In the genomic region with DNA sequence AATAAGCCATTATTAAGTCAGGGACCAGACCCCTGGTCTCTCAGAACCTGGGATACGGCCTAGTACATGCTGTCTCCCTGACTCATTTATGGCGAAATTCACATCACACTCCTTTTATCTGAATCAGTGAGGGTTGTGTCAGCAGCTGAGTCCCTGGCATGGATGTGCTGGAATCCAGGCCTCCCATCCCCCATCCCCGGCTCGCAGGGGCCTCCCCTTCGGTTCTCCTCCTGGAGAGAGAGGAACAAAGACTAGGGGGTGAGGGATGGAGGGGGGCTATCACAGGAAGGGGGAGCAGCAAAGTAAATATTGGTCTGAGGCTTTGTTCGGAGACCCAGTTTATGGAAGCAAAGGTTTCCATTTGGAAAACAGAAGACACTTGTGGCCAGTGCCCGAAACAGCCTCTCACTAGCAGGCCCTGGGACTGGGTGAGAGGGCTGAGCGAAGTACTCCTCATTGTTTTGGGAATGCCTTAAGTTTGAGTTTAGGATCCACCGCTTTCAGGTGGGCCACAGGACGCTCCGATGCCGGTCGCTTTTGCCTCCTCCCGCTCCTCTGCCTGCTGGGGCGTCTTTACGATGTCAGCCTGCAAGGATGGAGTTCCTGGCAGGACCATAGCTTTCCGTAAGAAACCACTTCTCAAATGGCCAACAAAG, we compare ENCODE assay signal across 10 cellular contexts.
DNase-seq lines count a peak whose midpoint lies in the region; ATAC-seq and TF ChIP-seq lines count a peak whose summit lies in the region.
"Had no signal": no experiment of that assay in that cellular context is flagged by ENCODE, and none has a peak within 500 bp of the region (broad histone marks: within the 10 kb centered on the region; RNA-seq: fewer than 3 reads in every experiment).

No MANE protein-coding gene starts in this region.

- peaks cover 45% of the 10 kb centered on the region for H3K4me1 ChIP-seq in upper lobe of right lung

- H3K36me3 Mint-ChIP-seq in activated CD8-positive, alpha-beta memory T cell treated with anti-CD3 and anti-CD28 coated beads, Interleukin-2, amount 10 ng/mL, durations not matched to agents 7 days and 5 days = peaks cover 72% of the 10 kb centered on the region
- peaks cover 4% of the 10 kb centered on the region for H3K36me3 Mint-ChIP-seq in chondrocyte (ENCODE audit: low read depth)

- peaks cover 70% of the 10 kb centered on the region for H3K4me1 Mint-ChIP-seq in activated CD8-positive, alpha-beta memory T cell treated with anti-CD3 and anti-CD28 coated beads, Interleukin-2, amount 10 ng/mL, durations not matched to agents 7 days and 5 days
- H3K4me1 Mint-ChIP-seq in chondrocyte (ENCODE audit: low read depth) = peaks cover 86% of the 10 kb centered on the region

- intact Hi-C loops in upper lobe of right lung (cut with DNase I) = loop anchor here (10.0 kb wide), 2 partner anchors 68 to 268 kb away; no protein-coding TSS in a partner anchor

- H3K27me3 ChIP-seq in kidney epithelial cell (ENCODE audit: control insufficient read depth, insufficient read depth, low read length) = no peaks in the 10 kb centered on the region
- no peaks in the 10 kb centered on the region for H3K27me3 ChIP-seq in upper lobe of right lung

- H3K4me3 Mint-ChIP-seq in activated CD8-positive, alpha-beta memory T cell treated with anti-CD3 and anti-CD28 coated beads, Interleukin-2, amount 10 ng/mL, durations not matched to agents 7 days and 5 days = no peak overlapping the region
- no peak overlapping the region for H3K4me3 Mint-ChIP-seq in chondrocyte (ENCODE audit: unreplicated experiment)
- H3K4me3 Mint-ChIP-seq: B cell had no signal

- no peak for ATAC-seq in activated CD8-positive, alpha-beta memory T cell treated with anti-CD3 and anti-CD28 coated beads, Interleukin-2, amount 10 ng/mL, durations not matched to agents 7 days and 5 days
- peak; percentile 51 for ATAC-seq in upper lobe of right lung
- ATAC-seq in GM18909 (IDR thresholded peaks at IDR 0.05; ENCODE audit: poor library complexity, unreplicated experiment) = no peak
- no peak for ATAC-seq in GM21390 (IDR thresholded peaks at IDR 0.05; ENCODE audit: unreplicated experiment)
- no peak for ATAC-seq in HG02642 (IDR thresholded peaks at IDR 0.05; ENCODE audit: poor library complexity, unreplicated experiment)

- no peaks in the 10 kb centered on the region for H3K36me3 ChIP-seq in kidney epithelial cell (ENCODE audit: control insufficient read depth, insufficient read depth, low read length)
- H3K36me3 ChIP-seq in upper lobe of right lung = peaks cover 6% of the 10 kb centered on the region

- peak; percentile 46 for DNase-seq in activated CD8-positive, alpha-beta memory T cell treated with anti-CD3 and anti-CD28 coated beads for 24 hours
- DNase-seq in activated CD8-positive, alpha-beta memory T cell treated with anti-CD3 and anti-CD28 coated beads, Interleukin-2, amount 10 ng/mL, durations not matched to agents 7 days and 5 days = no peak
- DNase-seq in chondrocyte (ENCODE audit: low spot score) (no peak), kidney epithelial cell (ENCODE audit: low read depth) (peak; percentile 88), upper lobe of right lung (peak; percentile 69)
- DNase-seq: NCI-H2029 treated with DMSO at 0.1 percent for 48 hours had no signal

- no peak overlapping the region for H3K27ac Mint-ChIP-seq in activated CD8-positive, alpha-beta memory T cell treated with anti-CD3 and anti-CD28 coated beads, Interleukin-2, amount 10 ng/mL, durations not matched to agents 7 days and 5 days
- peak overlapping the region; percentile 90 for H3K27ac Mint-ChIP-seq in chondrocyte (ENCODE audit: unreplicated experiment)
- H3K27ac Mint-ChIP-seq: B cell had no signal

- no peak for TF ChIP-seq CTCF in chondrocyte (IDR thresholded peaks at IDR 0.05)
- TF ChIP-seq CTCF in kidney epithelial cell (IDR thresholded peaks at IDR 0.05; ENCODE audit: insufficient read depth, low read length, poor library complexity, severe bottlenecking) = no peak
- TF ChIP-seq CTCF in upper lobe of right lung (IDR thresholded peaks at IDR 0.05) = no peak

- no peaks in the 10 kb centered on the region for H3K27me3 Mint-ChIP-seq in activated CD8-positive, alpha-beta memory T cell treated with anti-CD3 and anti-CD28 coated beads, Interleukin-2, amount 10 ng/mL, durations not matched to agents 7 days and 5 days
- no peaks in the 10 kb centered on the region for H3K27me3 Mint-ChIP-seq in chondrocyte (ENCODE audit: low read depth)
- H3K27me3 Mint-ChIP-seq: B cell had no signal

- H3K4me3 ChIP-seq in kidney epithelial cell (ENCODE audit: low read depth, low read length) = no peak overlapping the region
- H3K4me3 ChIP-seq in upper lobe of right lung = no peak overlapping the region

- H3K27ac ChIP-seq in upper lobe of right lung = peak overlapping the region; percentile 47

- no peaks in the 10 kb centered on the region for H3K9me3 ChIP-seq in upper lobe of right lung

- H3K9me3 Mint-ChIP-seq in activated CD8-positive, alpha-beta memory T cell treated with anti-CD3 and anti-CD28 coated beads, Interleukin-2, amount 10 ng/mL, durations not matched to agents 7 days and 5 days (ENCODE audit: low read depth) = no peaks in the 10 kb centered on the region
- peaks cover 6% of the 10 kb centered on the region for H3K9me3 Mint-ChIP-seq in chondrocyte (ENCODE audit: low read depth)

- CTCF ChIA-PET in activated CD8-positive, alpha-beta memory T cell treated with anti-CD3 and anti-CD28 coated beads, Interleukin-2, amount 10 ng/mL, durations not matched to agents 7 days and 5 days (lab: Charles Lee) = interaction anchor here (1.1 kb wide), 1 partner anchor 265 kb away, joined by 3 read pairs; no protein-coding TSS in a partner anchor

Comparison
In these comparisons a context has a peak if more than half of its experiments do, and no peak if none do; other contexts are left out.
1. DNase-seq: peak in activated CD8-positive, alpha-beta memory T cell treated with anti-CD3 and anti-CD28 coated beads for 24 hours (single experiment), kidney epithelial cell (single experiment) and upper lobe of right lung (single experiment); none in activated CD8-positive, alpha-beta memory T cell treated with anti-CD3 and anti-CD28 coated beads, Interleukin-2, amount 10 ng/mL, durations not matched to agents 7 days and 5 days (single experiment) and chondrocyte (single experiment).